ENCODE assay signal across 16 cellular contexts in the genomic region with DNA sequence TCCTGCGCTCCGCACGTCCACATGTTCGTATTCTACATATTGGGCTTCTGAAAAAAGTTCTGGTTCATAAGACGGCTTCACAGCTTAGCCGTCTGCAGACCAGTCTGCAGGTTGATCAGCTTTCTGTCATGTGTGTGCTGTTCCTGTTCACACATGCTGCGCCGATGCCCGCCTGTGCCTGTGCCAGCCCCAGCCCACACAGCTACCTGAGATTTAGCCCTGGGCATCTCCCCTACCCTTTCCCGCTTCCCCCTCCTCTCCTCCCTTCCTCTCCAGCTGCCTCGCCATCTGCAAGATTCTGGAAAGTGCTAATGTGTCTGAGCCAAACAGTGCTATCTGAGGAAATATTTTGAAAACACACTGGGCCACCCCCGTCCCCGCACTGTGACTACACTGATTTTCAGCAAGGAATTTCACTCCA. TPM values are rescaled to one million over a fixed set of nuclear protein-coding genes. Genes with fewer than 3 reads are reported as not detected.
DNase-seq lines count a peak whose midpoint lies in the region; FAIRE-seq and TF ChIP-seq lines count a peak whose summit lies in the region.
"Had no signal": no experiment of that assay in that cellular context is flagged by ENCODE, and none has a peak within 500 bp of the region (broad histone marks: within the 10 kb centered on the region; RNA-seq: fewer than 3 reads in every experiment).

No MANE protein-coding gene starts in this region.

- TF ChIP-seq CTCF in bronchial epithelial cell (IDR thresholded peaks at IDR 0.05; ENCODE audit: insufficient read depth, low read length, severe bottlenecking), result no peak

- DNase-seq in NCI-H69 (lab: John Stamatoyannopoulos, UW) (peak; percentile 7), bronchial epithelial cell (ENCODE audit: low read depth) (peak; percentile 74), myocyte (ENCODE audit: low read depth) (peak; percentile 23), GDM1 (lab: John Stamatoyannopoulos, UW) (no peak), NCI-H1417 treated with DMSO at 0.1 percent for 48 hours (lab: John Stamatoyannopoulos, UW) (no peak), dermis blood vessel endothelial cell (no peak)
- DNase-seq: activated effector memory CD4-positive, alpha-beta T cell treated with Interleukin-2 at 50 U/mL for 16 hours; brain microvascular endothelial cell; Kasumi-1; NCI-H2081 treated with DMSO at 0.1 percent for 48 hours had no signal

- H3K4me3 ChIP-seq in bronchial epithelial cell (ENCODE audit: low read depth, low read length), result no peak overlapping the region

- no peak for FAIRE-seq in bronchial epithelial cell (lab: Jason Lieb, UNC)
- FAIRE-seq: endometrium, H1 had no signal

- H3K36me3 ChIP-seq in bronchial epithelial cell (ENCODE audit: control insufficient read depth, insufficient read depth, low read length), result peaks cover 5% of the 10 kb centered on the region
- H3K36me3 ChIP-seq: brain microvascular endothelial cell, neutrophil had no signal

- no peaks in the 10 kb centered on the region for H3K27me3 ChIP-seq in bronchial epithelial cell (ENCODE audit: control insufficient read depth, insufficient read depth, low read length)
- H3K27me3 ChIP-seq: brain microvascular endothelial cell had no signal

- peak overlapping the region; percentile 98 for H3K27ac ChIP-seq in temporal lobe (ENCODE audit: low read depth, low read length)
- H3K27ac ChIP-seq: brain microvascular endothelial cell, C4-2B, HL-60, neutrophil had no signal

RNA-seq across cellular contexts. Expression of a gene that starts 7.1 kb away (rescaled TPM):
- total RNA-seq in bronchial epithelial cell (11.4 and 16.6 TPM in 2 replicates), myocyte (49.3 and 57.5 TPM in 2 replicates), temporal lobe (5.4 TPM), dermis blood vessel endothelial cell (7.0 TPM in 2 replicates)
- polyA plus RNA-seq in myocyte (2012), result 81.8 TPM

Comparison
In these comparisons a context has a peak if more than half of its experiments do, and no peak if none do; other contexts are left out.
1. DNase-seq: peak in NCI-H69 (single experiment), bronchial epithelial cell (single experiment) and myocyte (single experiment); none in GDM1 (single experiment), NCI-H1417 treated with DMSO at 0.1 percent for 48 hours (single experiment) and dermis blood vessel endothelial cell (single experiment).